Comparison of ENCODE assay signal across 1 cellular context in the genomic region with DNA sequence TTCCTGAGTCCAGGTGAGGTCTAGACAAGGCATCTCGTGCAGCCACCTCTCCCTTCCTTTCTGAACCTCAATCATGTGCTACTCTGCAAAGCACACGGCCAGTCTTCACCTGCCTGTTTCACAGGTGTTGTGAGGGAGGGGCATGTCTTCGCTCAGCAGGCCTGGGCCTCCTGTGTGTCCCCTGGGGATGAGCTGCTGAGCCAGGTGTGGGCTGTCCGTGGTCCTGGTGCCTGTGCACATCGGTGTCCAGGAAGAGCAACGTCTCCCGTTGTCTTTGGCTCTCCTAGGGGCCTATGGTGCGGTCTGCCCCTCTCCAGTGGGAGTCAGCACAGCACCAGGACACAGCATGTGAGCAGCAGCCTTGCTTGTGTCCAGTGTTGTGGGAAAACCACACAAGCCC.
TF ChIP-seq lines count a peak whose summit lies in the region.

No MANE protein-coding gene starts in this region.

TF ChIP-seq in WTC11, 78 proteins besides CTCF, POLR2A, EP300 and RAD21 (continued from another document):
- TF ChIP-seq ZNF532 (CRISPR knock-in tag; IDR thresholded peaks at IDR 0.05; ENCODE audit: borderline replicate concordance): no peak
- TF ChIP-seq NR2C2 (CRISPR knock-in tag; IDR thresholded peaks at IDR 0.05): no peak
- TF ChIP-seq E2F4 (CRISPR knock-in tag; IDR thresholded peaks at IDR 0.05; ENCODE audit: borderline replicate concordance, low read depth): no peak
- TF ChIP-seq HMGXB4 (CRISPR knock-in tag; IDR thresholded peaks at IDR 0.05): no peak
- no peak for TF ChIP-seq TP53 (CRISPR knock-in tag; IDR thresholded peaks at IDR 0.05)
- no peak for TF ChIP-seq CBFB (CRISPR knock-in tag; IDR thresholded peaks at IDR 0.05; ENCODE audit: low read depth)
- TF ChIP-seq KAT7 (CRISPR knock-in tag; IDR thresholded peaks at IDR 0.05; ENCODE audit: borderline replicate concordance): no peak
- no peak for TF ChIP-seq HMGA2 (CRISPR knock-in tag; IDR thresholded peaks at IDR 0.05)
- TF ChIP-seq ZNF281 (CRISPR knock-in tag; IDR thresholded peaks at IDR 0.05): no peak
- no peak for TF ChIP-seq ZNF263 (CRISPR knock-in tag; IDR thresholded peaks at IDR 0.05; ENCODE audit: low read depth)
- TF ChIP-seq, protein P1, sequence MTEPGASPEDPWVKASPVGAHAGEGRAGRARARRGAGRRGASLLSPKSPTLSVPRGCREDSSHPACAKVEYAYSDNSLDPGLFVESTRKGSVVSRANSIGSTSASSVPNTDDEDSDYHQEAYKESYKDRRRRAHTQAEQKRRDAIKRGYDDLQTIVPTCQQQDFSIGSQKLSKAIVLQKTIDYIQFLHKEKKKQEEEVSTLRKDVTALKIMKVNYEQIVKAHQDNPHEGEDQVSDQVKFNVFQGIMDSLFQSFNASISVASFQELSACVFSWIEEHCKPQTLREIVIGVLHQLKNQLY (CRISPR knock-in tag; IDR thresholded peaks at IDR 0.05): no peak
- no peak for TF ChIP-seq OVOL2 (CRISPR knock-in tag; IDR thresholded peaks at IDR 0.05; ENCODE audit: borderline replicate concordance)
- TF ChIP-seq, protein P2, sequence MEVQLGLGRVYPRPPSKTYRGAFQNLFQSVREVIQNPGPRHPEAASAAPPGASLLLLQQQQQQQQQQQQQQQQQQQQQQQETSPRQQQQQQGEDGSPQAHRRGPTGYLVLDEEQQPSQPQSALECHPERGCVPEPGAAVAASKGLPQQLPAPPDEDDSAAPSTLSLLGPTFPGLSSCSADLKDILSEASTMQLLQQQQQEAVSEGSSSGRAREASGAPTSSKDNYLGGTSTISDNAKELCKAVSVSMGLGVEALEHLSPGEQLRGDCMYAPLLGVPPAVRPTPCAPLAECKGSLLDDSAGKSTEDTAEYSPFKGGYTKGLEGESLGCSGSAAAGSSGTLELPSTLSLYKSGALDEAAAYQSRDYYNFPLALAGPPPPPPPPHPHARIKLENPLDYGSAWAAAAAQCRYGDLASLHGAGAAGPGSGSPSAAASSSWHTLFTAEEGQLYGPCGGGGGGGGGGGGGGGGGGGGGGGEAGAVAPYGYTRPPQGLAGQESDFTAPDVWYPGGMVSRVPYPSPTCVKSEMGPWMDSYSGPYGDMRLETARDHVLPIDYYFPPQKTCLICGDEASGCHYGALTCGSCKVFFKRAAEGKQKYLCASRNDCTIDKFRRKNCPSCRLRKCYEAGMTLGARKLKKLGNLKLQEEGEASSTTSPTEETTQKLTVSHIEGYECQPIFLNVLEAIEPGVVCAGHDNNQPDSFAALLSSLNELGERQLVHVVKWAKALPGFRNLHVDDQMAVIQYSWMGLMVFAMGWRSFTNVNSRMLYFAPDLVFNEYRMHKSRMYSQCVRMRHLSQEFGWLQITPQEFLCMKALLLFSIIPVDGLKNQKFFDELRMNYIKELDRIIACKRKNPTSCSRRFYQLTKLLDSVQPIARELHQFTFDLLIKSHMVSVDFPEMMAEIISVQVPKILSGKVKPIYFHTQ (CRISPR knock-in tag; IDR thresholded peaks at IDR 0.05): no peak
- TF ChIP-seq, protein P3, sequence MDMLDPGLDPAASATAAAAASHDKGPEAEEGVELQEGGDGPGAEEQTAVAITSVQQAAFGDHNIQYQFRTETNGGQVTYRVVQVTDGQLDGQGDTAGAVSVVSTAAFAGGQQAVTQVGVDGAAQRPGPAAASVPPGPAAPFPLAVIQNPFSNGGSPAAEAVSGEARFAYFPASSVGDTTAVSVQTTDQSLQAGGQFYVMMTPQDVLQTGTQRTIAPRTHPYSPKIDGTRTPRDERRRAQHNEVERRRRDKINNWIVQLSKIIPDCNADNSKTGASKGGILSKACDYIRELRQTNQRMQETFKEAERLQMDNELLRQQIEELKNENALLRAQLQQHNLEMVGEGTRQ (CRISPR knock-in tag; IDR thresholded peaks at IDR 0.05): no peak
- TF ChIP-seq SMAD3 (CRISPR knock-in tag; IDR thresholded peaks at IDR 0.05; ENCODE audit: borderline replicate concordance): no peak
